10 cellular contexts compared by ENCODE assay signal in genomic region chr11:61297741-61298140, GRCh38. TPM values are rescaled to one million over a fixed set of nuclear protein-coding genes. Genes with fewer than 3 reads are reported as not detected.
DNase-seq lines count a peak whose midpoint lies in the region; ATAC-seq and TF ChIP-seq lines count a peak whose summit lies in the region.
"Had no signal": no experiment of that assay in that cellular context is flagged by ENCODE, and none has a peak within 500 bp of the region (broad histone marks: within the 10 kb centered on the region; RNA-seq: fewer than 3 reads in every experiment).

No MANE protein-coding gene starts in this region.

- H3K4me1 Mint-ChIP-seq in chondrocyte (ENCODE audit: low read depth): peaks cover 43% of the 10 kb centered on the region

- ATAC-seq in IMR-90 (ENCODE audit: low read depth) (peak; percentile 34), GM19035 (IDR thresholded peaks at IDR 0.05; ENCODE audit: unreplicated experiment) (no peak), GM18867 (IDR thresholded peaks at IDR 0.05; ENCODE audit: unreplicated experiment) (no peak), HG02840 (IDR thresholded peaks at IDR 0.05; ENCODE audit: low FRiP score, unreplicated experiment) (no peak)

- H2AK9ac ChIP-seq in IMR-90 (replicated peaks; ENCODE audit: low read depth, low read length, poor library complexity): no peak overlapping the region

- WGBS in IMR-90 (ENCODE audit: extremely low coverage in 2 of 2, insufficient read length in 1 of 2), 2 experiments: no CpG with 5 or more reads among the region's 5 CpGs

- peak overlapping the region; percentile 36; the same call in 1 of the 2 replicates for H4K91ac ChIP-seq in IMR-90 (ENCODE audit: insufficient read depth, low read depth, low read length)

- H3K27me3 Mint-ChIP-seq in chondrocyte (ENCODE audit: low read depth): no peaks in the 10 kb centered on the region

- TF ChIP-seq CTCF in IMR-90 (conservative IDR thresholded peaks at IDR 0.05; ENCODE audit: low read depth, low read length) (no peak), chondrocyte (IDR thresholded peaks at IDR 0.05) (no peak)

- H3K14ac ChIP-seq in IMR-90 (replicated peaks; ENCODE audit: low read depth, low read length): peak overlapping the region; percentile 23

- no TSS peak for BruUV-seq in IMR-90 (replicated peaks; lab: Mats Ljungman, UMichigan)

- peak overlapping the region; percentile 78 for H3K27ac Mint-ChIP-seq in chondrocyte (ENCODE audit: unreplicated experiment)
- H3K27ac Mint-ChIP-seq: activated B cell treated with CpG ODN at 0.5 μM for 24 hours had no signal

- H3K4ac ChIP-seq in IMR-90 (ENCODE audit: low read depth, low read length): peak overlapping the region; percentile 12; the same call in 1 of the 2 replicates

- no peak overlapping the region for H2AK5ac ChIP-seq in IMR-90 (ENCODE audit: low read depth, low read length)

- peaks cover 0 to 17% of the 10 kb centered on the region in 2 experiments; a peak in 2 of 4 replicates for H3K79me1 ChIP-seq in IMR-90 (ENCODE audit: low read depth in 1 of 2, low read length in 2 of 2)

- dilution Hi-C loops in IMR-90 (cut with HindIII; ENCODE audit: low sequenced_read_pairs, unreplicated experiment): no loop called here

- H3K9me3 Mint-ChIP-seq in chondrocyte (ENCODE audit: low read depth): no peaks in the 10 kb centered on the region
- H3K9me3 Mint-ChIP-seq: activated B cell treated with CpG ODN at 0.5 μM for 24 hours had no signal

- peaks cover 38% of the 10 kb centered on the region for H3K36me3 ChIP-seq in IMR-90 (ENCODE audit: control insufficient read depth, insufficient read depth, low read length)

- no peak for TF ChIP-seq RAD21 in IMR-90 (IDR thresholded peaks at IDR 0.05; ENCODE audit: low read length)

- POLR2A ChIA-PET in IMR-90 (lab: Charles Lee; ENCODE audit: unreplicated experiment): no interaction called here

- peaks cover 13% of the 10 kb centered on the region; the same call in 1 of the 2 replicates for H4K20me1 ChIP-seq in IMR-90 (ENCODE audit: insufficient read depth, low read length)

- intact Hi-C loops in IMR-90 (cut with micrococcal nuclease): no loop called here

- H3K9me1 ChIP-seq in IMR-90 (ENCODE audit: insufficient read depth, low read length): peaks cover 20% of the 10 kb centered on the region

- H3K9me3 ChIP-seq in IMR-90 (ENCODE audit: control insufficient read depth, insufficient read depth, low read length): no peaks in the 10 kb centered on the region

- H2AFZ ChIP-seq in IMR-90 (replicated peaks; ENCODE audit: low read length, poor library complexity): no peak overlapping the region
- H2AFZ ChIP-seq: parathyroid adenoma had no signal

- H3K18ac ChIP-seq in IMR-90 (ENCODE audit: low read depth, low read length): peak overlapping the region; percentile 6; the same call in 1 of the 2 replicates

- peak overlapping the region; percentile 55 for H2BK5ac ChIP-seq in IMR-90 (ENCODE audit: low read depth, low read length, poor library complexity, severe bottlenecking)

- H4K5ac ChIP-seq in IMR-90 (ENCODE audit: low read depth, low read length): 0 out of 2 replicates have a peak overlapping the region, but pooled peaks have one; percentile 4

- H3K27ac ChIP-seq in IMR-90 (ENCODE audit: insufficient read depth, low read length): peak overlapping the region; percentile 49; the same call in 1 of the 2 replicates
- H3K27ac ChIP-seq: parathyroid adenoma had no signal

- H2BK20ac ChIP-seq in IMR-90 (ENCODE audit: low read depth, low read length): peak overlapping the region; percentile 70; the same call in 1 of the 2 replicates

- H2BK120ac ChIP-seq in IMR-90 (ENCODE audit: low read depth, low read length): peak overlapping the region; percentile 63; the same call in 1 of the 2 replicates

- H3K23ac ChIP-seq in IMR-90 (ENCODE audit: low read depth, low read length): 0 out of 2 replicates have a peak overlapping the region, but pooled peaks have one; percentile 7

- peaks cover 2% of the 10 kb centered on the region; the same call in 1 of the 2 replicates for H3K27me3 ChIP-seq in IMR-90 (ENCODE audit: control insufficient read depth, insufficient read depth, low read length)

- H3K36me3 Mint-ChIP-seq in chondrocyte (ENCODE audit: low read depth): peaks cover 38% of the 10 kb centered on the region

- DNase-seq in AG20443 (ENCODE audit: low spot score) (peak; percentile 91), IMR-90 (peak; percentile 91), chondrocyte (ENCODE audit: low spot score) (no peak), midbrain (lab: John Stamatoyannopoulos, UW) (peak; percentile 14)
- DNase-seq in activated effector memory CD4-positive, alpha-beta T cell treated with anti-CD3 and anti-CD28 coated beads, Interleukin-2, amount 50 U/mL, for 16 hours: no peak
- DNase-seq: activated B cell treated with CpG ODN at 0.5 μM for 24 hours had no signal

- H3K4me3 Mint-ChIP-seq in chondrocyte (ENCODE audit: unreplicated experiment): no peak overlapping the region

- peak overlapping the region; percentile 19; the same call in 1 of the 2 replicates for H3K56ac ChIP-seq in IMR-90 (ENCODE audit: extremely low read depth, insufficient read depth, low read length)

- CTCF ChIA-PET in IMR-90 (lab: Yijun Ruan, JAX): no interaction called here

- H3K4me2 ChIP-seq in IMR-90 (ENCODE audit: low read depth, low read length): no peak overlapping the region

- no peak overlapping the region for H2BK15ac ChIP-seq in IMR-90 (ENCODE audit: low read depth, low read length)

- no peak overlapping the region for H3K9ac ChIP-seq in IMR-90 (ENCODE audit: low read depth, low read length)
- H3K9ac ChIP-seq: parathyroid adenoma had no signal

- H3K4me1 ChIP-seq in IMR-90 (ENCODE audit: control insufficient read depth, insufficient read depth, low read length): peaks cover 16% of the 10 kb centered on the region
- H3K4me1 ChIP-seq: parathyroid adenoma had no signal

- in situ Hi-C loops in IMR-90 (cut with MboI; ENCODE audit: low sequenced_read_pairs): no loop called here

- peak overlapping the region in 1 of 2 experiments; percentile 64; a peak in 1 of 4 replicates for H4K8ac ChIP-seq in IMR-90 (ENCODE audit: low read depth in 2 of 2, low read length in 2 of 2)

- H3K4me3 ChIP-seq in IMR-90 (ENCODE audit: insufficient read depth, low read depth, low read length): no peak overlapping the region

- TF ChIP-seq POLR2A in IMR-90 (IDR thresholded peaks at IDR 0.05; ENCODE audit: low read depth, low read length): no peak

TF ChIP-seq in IMR-90, 13 proteins besides CTCF, POLR2A, EP300 and RAD21:
- TF ChIP-seq MXI1 (IDR thresholded peaks at IDR 0.05; ENCODE audit: borderline replicate concordance, low read depth, low read length): no peak
- TF ChIP-seq BHLHE40 (IDR thresholded peaks at IDR 0.05; ENCODE audit: low read depth, low read length): peak; percentile 49
- no peak for TF ChIP-seq RCOR1 (IDR thresholded peaks at IDR 0.05; ENCODE audit: insufficient replicate concordance, low read length)
- peak; percentile 67 for TF ChIP-seq FOS (IDR thresholded peaks at IDR 0.05; ENCODE audit: low read depth, low read length)
- TF ChIP-seq, protein P1, sequence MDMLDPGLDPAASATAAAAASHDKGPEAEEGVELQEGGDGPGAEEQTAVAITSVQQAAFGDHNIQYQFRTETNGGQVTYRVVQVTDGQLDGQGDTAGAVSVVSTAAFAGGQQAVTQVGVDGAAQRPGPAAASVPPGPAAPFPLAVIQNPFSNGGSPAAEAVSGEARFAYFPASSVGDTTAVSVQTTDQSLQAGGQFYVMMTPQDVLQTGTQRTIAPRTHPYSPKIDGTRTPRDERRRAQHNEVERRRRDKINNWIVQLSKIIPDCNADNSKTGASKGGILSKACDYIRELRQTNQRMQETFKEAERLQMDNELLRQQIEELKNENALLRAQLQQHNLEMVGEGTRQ (IDR thresholded peaks at IDR 0.05; ENCODE audit: low read depth, low read length): peak; percentile 76

RNA-seq across cellular contexts. Expression of gene VWCE, which starts 2.6 kb away (rescaled TPM):
- under 0.01 and 0.28 TPM in 2 replicates for total RNA-seq in IMR-90 (2012; rRNA removed)
- polyA plus RNA-seq in IMR-90 (2012; rRNA removed): 1.1 and 1.7 TPM in 2 replicates
- polyA plus RNA-seq in IMR-90 (2012; cell fraction: cytosol; rRNA removed): 0.37 and 0.81 TPM in 2 replicates
- polyA plus RNA-seq in IMR-90 (2012; cell fraction: nucleus; rRNA removed; ENCODE audit: low replicate concordance): 11.2 and 17.0 TPM in 2 replicates
- total RNA-seq in chondrocyte: 2.4 to 4.1 TPM (median 3.6 TPM) in 3 replicates

RNA-seq across cellular contexts. Expression of gene DDB1, which starts 35.2 kb away (rescaled TPM):
- total RNA-seq in IMR-90 (2012; rRNA removed): 372 and 412 TPM in 2 replicates
- polyA plus RNA-seq in IMR-90 (2012; rRNA removed): 208 and 221 TPM in 2 replicates
- 162 and 168 TPM in 2 replicates for polyA plus RNA-seq in IMR-90 (2012; cell fraction: cytosol; rRNA removed)
- polyA plus RNA-seq in IMR-90 (2012; cell fraction: nucleus; rRNA removed; ENCODE audit: low replicate concordance): 150 and 234 TPM in 2 replicates
- 188 to 264 TPM (median 194 TPM) in 3 replicates for total RNA-seq in chondrocyte

RNA-seq across cellular contexts. Expression of gene TKFC, which starts 35.3 kb away (rescaled TPM):
- total RNA-seq in IMR-90 (2012; rRNA removed): 8.9 and 10.4 TPM in 2 replicates
- polyA plus RNA-seq in IMR-90 (2012; rRNA removed): 30.8 and 33.3 TPM in 2 replicates
- polyA plus RNA-seq in IMR-90 (2012; cell fraction: cytosol; rRNA removed): 21.8 and 34.0 TPM in 2 replicates
- 87.0 and 146 TPM in 2 replicates for polyA plus RNA-seq in IMR-90 (2012; cell fraction: nucleus; rRNA removed; ENCODE audit: low replicate concordance)
- 31.9 to 41.4 TPM (median 32.2 TPM) in 3 replicates for total RNA-seq in chondrocyte

RNA-seq across cellular contexts. Expression of gene PGA5, which starts 56.8 kb away (rescaled TPM):
- total RNA-seq in IMR-90 (2012; rRNA removed): not detected in 2 replicates
- polyA plus RNA-seq in IMR-90 (2012; rRNA removed): 0.17 TPM in 1 of 2 replicates, not detected in the other
- polyA plus RNA-seq in IMR-90 (2012; cell fraction: cytosol; rRNA removed): 0.14 TPM in 1 of 2 replicates, not detected in the other
- polyA plus RNA-seq in IMR-90 (2012; cell fraction: nucleus; rRNA removed; ENCODE audit: low replicate concordance): 0.04 TPM in 1 of 2 replicates, not detected in the other
- total RNA-seq in chondrocyte: not detected in 3 replicates
- total RNA-seq: activated B cell treated with CpG ODN at 0.5 μM for 24 hours had no signal

Comparison
In these comparisons a context has a peak if more than half of its experiments do, and no peak if none do; other contexts are left out.
1. DNase-seq: peak in AG20443 (single experiment), IMR-90 (single experiment) and midbrain (single experiment); none in chondrocyte (single experiment) and activated effector memory CD4-positive, alpha-beta T cell treated with anti-CD3 and anti-CD28 coated beads, Interleukin-2, amount 50 U/mL, for 16 hours (single experiment).